Comparison of ENCODE assay signal across 12 cellular contexts in the genomic region with DNA sequence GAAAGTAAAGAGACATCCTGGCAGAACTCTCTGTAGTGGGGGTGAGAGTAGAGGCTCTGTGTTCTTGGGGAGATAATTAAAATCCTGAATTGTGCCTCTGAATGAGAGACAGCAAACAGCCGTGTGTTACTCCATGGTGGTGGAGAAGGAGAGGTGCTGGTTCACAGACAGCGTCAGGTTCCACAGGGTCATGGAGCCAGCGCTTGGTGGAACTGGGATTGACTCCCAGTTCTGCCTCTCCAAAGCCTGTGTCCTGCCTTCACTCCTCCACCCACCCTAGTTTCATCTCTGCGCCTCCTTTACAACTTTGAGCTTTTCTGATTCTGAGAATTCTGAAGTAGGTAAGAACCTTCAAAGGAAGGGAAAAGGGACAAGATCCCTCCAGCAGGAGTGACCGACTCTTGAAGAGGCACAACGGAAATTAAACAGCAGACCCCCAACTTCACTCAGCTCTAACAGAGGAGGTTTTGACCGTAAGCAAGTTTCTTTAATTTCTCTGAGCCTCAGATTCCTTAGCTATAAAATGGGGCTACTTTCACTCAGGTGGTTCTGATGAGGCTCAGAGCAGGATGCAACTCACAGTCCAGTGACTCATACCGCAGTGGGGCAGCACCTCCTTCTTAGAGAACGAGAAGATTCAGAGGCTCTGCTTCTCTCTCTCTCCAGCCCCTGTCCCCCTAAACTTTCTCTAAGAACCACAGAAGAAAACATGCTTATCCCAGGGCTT.
"Had no signal": no experiment of that assay in that cellular context is flagged by ENCODE, and none has a peak within 500 bp of the region (broad histone marks: within the 10 kb centered on the region; RNA-seq: fewer than 3 reads in every experiment).

No MANE protein-coding gene starts in this region.

- H3K4me1 Mint-ChIP-seq: activated CD4-positive, alpha-beta T cell treated with anti-CD3 and anti-CD28 coated beads for 36 hours; mesothelial cell of epicardium had no signal

- H3K27ac Mint-ChIP-seq: activated CD4-positive, alpha-beta memory T cell treated with anti-CD3 and anti-CD28 coated beads for 36 hours; activated CD4-positive, alpha-beta T cell treated with anti-CD3 and anti-CD28 coated beads for 36 hours; activated T-cell treated with anti-CD3 and anti-CD28 coated beads, Interleukin-2, amount 50 U/mL, for 72 hours; mesothelial cell of epicardium; T-helper 1 cell treated with Interleukin-12 subunit alpha and Interleukin-12 subunit beta and Interleukin-4 antibody, amounts not matched to agents 30 μg/mL and 1 μg/mL, for 36 hours had no signal

- ATAC-seq: activated CD4-positive, alpha-beta T cell treated with anti-CD3 and anti-CD28 coated beads for 36 hours; activated naive CD4-positive, alpha-beta T cell treated with anti-CD3 and anti-CD28 coated beads, Interleukin-2, amount 50 U/mL, for 72 hours; activated T-cell treated with anti-CD3 and anti-CD28 coated beads, Interleukin-2, amount 50 U/mL, for 72 hours had no signal

- H3K4me3 Mint-ChIP-seq: activated CD4-positive, alpha-beta memory T cell treated with anti-CD3 and anti-CD28 coated beads for 36 hours; activated CD4-positive, alpha-beta T cell treated with anti-CD3 and anti-CD28 coated beads for 36 hours; activated T-cell treated with anti-CD3 and anti-CD28 coated beads, Interleukin-2, amount 50 U/mL, for 72 hours; mesothelial cell of epicardium; T-helper 1 cell treated with Interleukin-12 subunit alpha and Interleukin-12 subunit beta and Interleukin-4 antibody, amounts not matched to agents 30 μg/mL and 1 μg/mL, for 36 hours had no signal

- H3K9me3 Mint-ChIP-seq: activated CD4-positive, alpha-beta memory T cell treated with anti-CD3 and anti-CD28 coated beads for 36 hours; activated naive CD4-positive, alpha-beta T cell treated with anti-CD3 and anti-CD28 coated beads, Interleukin-2, amount 50 U/mL, for 72 hours; activated T-cell treated with anti-CD3 and anti-CD28 coated beads, Interleukin-2, amount 50 U/mL, for 72 hours; mesothelial cell of epicardium; T-helper 1 cell treated with Interleukin-12 subunit alpha and Interleukin-12 subunit beta and Interleukin-4 antibody, amounts not matched to agents 30 μg/mL and 1 μg/mL, for 36 hours had no signal

- H3K36me3 Mint-ChIP-seq: activated CD4-positive, alpha-beta memory T cell treated with anti-CD3 and anti-CD28 coated beads for 36 hours; activated naive CD4-positive, alpha-beta T cell treated with anti-CD3 and anti-CD28 coated beads, Interleukin-2, amount 50 U/mL, for 72 hours; mesothelial cell of epicardium had no signal

- DNase-seq: activated CD4-positive, alpha-beta memory T cell treated with anti-CD3 and anti-CD28 coated beads for 36 hours; activated CD4-positive, alpha-beta T cell treated with anti-CD3 and anti-CD28 coated beads for 36 hours; activated CD8-positive, alpha-beta memory T cell treated with anti-CD3 and anti-CD28 coated beads, Interleukin-2, amount 50 U/mL, for 4 hours; activated gamma-delta T cell; activated T-cell treated with anti-CD3 and anti-CD28 coated beads, Interleukin-2, amount 50 U/mL, for 72 hours; cortex of kidney; effector CD4-positive, alpha-beta T cell; stimulated activated CD4-positive, alpha-beta T cell treated with anti-CD3 and anti-CD28 coated beads, Interleukin-2, amount 100 ng/mL, for 48 hours; stimulated activated naive CD4-positive, alpha-beta T cell had no signal
